Comparison of ENCODE assay signal across 21 cellular contexts in the genomic region with DNA sequence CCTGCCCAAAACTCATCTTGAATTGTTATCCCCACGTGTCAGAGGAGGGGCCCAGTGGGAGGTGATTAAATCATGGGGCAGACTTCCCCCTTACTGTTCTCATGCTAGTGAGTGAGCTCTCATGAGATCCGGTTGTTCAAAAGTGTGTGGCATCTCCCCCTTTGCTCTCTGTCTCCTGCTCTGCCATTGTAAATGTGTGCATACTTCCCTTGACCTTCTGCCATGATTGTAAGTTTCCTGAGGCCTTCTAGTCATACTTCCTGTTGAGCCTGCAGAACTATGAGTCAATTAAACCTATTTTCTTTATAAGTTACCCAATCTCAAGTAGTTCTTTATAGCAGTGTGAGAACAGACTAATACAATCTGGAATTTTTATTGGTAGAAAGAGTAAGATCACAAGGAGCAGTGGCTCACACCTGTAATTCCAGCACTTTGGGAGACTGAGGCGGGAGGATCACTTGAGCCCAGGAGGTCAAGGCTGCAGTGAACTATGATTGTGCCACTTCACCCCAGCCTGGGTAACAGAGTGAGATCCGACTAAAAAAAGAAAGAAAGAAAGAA. TPM values are rescaled to one million over a fixed set of nuclear protein-coding genes. Genes with fewer than 3 reads are reported as not detected.
"Had no signal": no experiment of that assay in that cellular context is flagged by ENCODE, and none has a peak within 500 bp of the region (broad histone marks: within the 10 kb centered on the region; RNA-seq: fewer than 3 reads in every experiment).

No MANE protein-coding gene starts in this region.

- ATAC-seq: activated T-cell treated with anti-CD3 and anti-CD28 coated beads, Interleukin-2, amount 50 U/mL, for 4 hours; body of pancreas; gastrocnemius medialis; heart right ventricle; left lobe of liver; natural killer cell; T-cell had no signal

- H3K27ac ChIP-seq: body of pancreas, gastrocnemius medialis, heart right ventricle, neutrophil, parathyroid adenoma, uterus, WERI-Rb-1 had no signal

- H3K9me3 ChIP-seq: body of pancreas, gastrocnemius medialis, neutrophil, uterus had no signal

- DNase-seq: activated CD4-positive, alpha-beta memory T cell treated with anti-CD3 and anti-CD28 coated beads, Interleukin-2, amount 10 ng/mL, durations not matched to agents 7 days and 5 days; activated gamma-delta T cell; activated T-cell treated with anti-CD3 and anti-CD28 coated beads, Interleukin-2, amount 50 U/mL, for 4 hours; amygdala; body of pancreas; central memory CD4-positive, alpha-beta T cell; cortex of kidney; effector memory CD4-positive, alpha-beta T cell; gastrocnemius medialis; heart right ventricle; islet precursor cell; natural killer cell; stimulated activated CD4-positive, alpha-beta T cell treated with anti-CD3 and anti-CD28 coated beads, Interleukin-1b, Interleukin-23, amount 100 ng/mL, for 48 hours; T-cell; uterus; WERI-Rb-1 had no signal

- H3K27me3 ChIP-seq: body of pancreas, gastrocnemius medialis, neutrophil, uterus had no signal

- H3K4me1 ChIP-seq: body of pancreas, parathyroid adenoma, uterus had no signal

- H3K36me3 ChIP-seq: gastrocnemius medialis, heart right ventricle, neutrophil, uterus, WERI-Rb-1 had no signal

- H3K4me3 ChIP-seq: body of pancreas, gastrocnemius medialis, heart right ventricle, uterus had no signal

RNA-seq across cellular contexts. Expression of gene SLC22A16, which starts 47.1 kb away (rescaled TPM):
- total RNA-seq: activated CD4-positive, alpha-beta memory T cell treated with anti-CD3 and anti-CD28 coated beads, Interleukin-2, amount 10 ng/mL, durations not matched to agents 7 days and 5 days; activated naive CD4-positive, alpha-beta T cell treated with anti-CD3 and anti-CD28 coated beads, Interleukin-2, amount 50 U/mL, for 72 hours; activated T-cell treated with anti-CD3 and anti-CD28 coated beads, Interleukin-2, amount 50 U/mL, for 4 hours; body of pancreas; epithelial cell of proximal tubule; gastrocnemius medialis; left lobe of liver; natural killer cell; T-cell had no signal
